ENCODE assay signal across 8 cellular contexts in the genomic region with DNA sequence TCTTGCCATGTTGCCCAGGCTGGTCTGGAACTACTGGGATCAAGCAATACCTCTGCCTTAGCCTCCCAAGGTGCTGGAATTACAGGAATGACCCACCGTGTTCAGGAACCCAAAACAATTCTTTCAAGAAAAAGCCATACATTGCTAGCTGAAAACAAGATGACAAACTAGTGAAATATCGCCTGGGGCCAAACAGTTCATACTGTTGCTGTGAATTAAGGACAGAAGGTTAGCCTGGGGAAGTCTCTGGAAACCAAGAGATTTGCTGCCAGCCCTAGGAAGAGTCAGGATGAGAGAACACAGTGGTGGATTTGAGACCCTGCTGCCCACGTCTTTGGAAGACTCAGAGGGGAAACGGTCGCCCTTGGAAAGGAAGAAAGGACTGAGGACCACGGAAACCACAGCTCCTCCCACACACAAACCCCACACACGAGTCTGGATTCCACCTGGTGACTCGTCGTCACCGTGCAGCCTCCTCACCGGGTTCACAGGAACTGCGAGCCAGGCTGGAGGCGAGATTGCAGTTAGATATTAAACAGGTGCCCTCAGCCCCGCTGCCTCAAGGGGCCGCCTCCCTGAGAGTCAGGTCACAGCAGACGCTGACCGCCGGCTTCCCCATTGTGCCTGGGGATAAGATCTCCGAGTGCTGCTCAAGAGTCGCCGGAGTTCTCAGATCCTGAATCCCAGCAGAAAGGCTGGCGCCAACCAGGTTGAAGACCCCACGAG. TPM values are rescaled to one million over a fixed set of nuclear protein-coding genes. Genes with fewer than 3 reads are reported as not detected.
A peak's percentile ranks its signal among the peaks of the same experiment; 100 is the strongest.
DNase-seq lines count a peak whose midpoint lies in the region; ATAC-seq, FAIRE-seq and TF ChIP-seq lines count a peak whose summit lies in the region.
"Not testable (repeated sequence)": the region's sequence is repeated elsewhere in the genome, so short reads cannot be mapped to it uniquely, and the experiment has no call there.

No MANE protein-coding gene starts in this region.

- not testable (repeated sequence) for H2AFZ ChIP-seq in HepG2 (ENCODE audit: low read length)

- TF ChIP-seq CTCF in A549 (IDR thresholded peaks at IDR 0.05); HepG2 (CRISPR knock-in tag; IDR thresholded peaks at IDR 0.05); spleen (IDR thresholded peaks at IDR 0.05 in 8 of 11, conservative IDR thresholded peaks at IDR 0.05 in 3 of 11): not testable (repeated sequence)

- peaks cover 44% of the 10 kb centered on the region for H3K79me2 ChIP-seq in HepG2 (ENCODE audit: insufficient read depth, low read length)

- ATAC-seq in A549 (peak; percentile 44 to 49; a peak in 5 of 6 replicates), GM18907 (IDR thresholded peaks at IDR 0.05; ENCODE audit: unreplicated experiment) (peak; percentile 43), HG03354 (IDR thresholded peaks at IDR 0.05; ENCODE audit: poor library complexity, severe bottlenecking, unreplicated experiment) (peak; percentile 47), HepG2 (peak; percentile 79)

- not testable (repeated sequence) for DNase-seq in A549 (ENCODE audit: low read depth in 1 of 2, low spot score in 1 of 2)
- DNase-seq in OCI-M2 (lab: John Stamatoyannopoulos, UW; ENCODE audit: unreplicated experiment), result peak; percentile 64
- peak; percentile 4 for DNase-seq in activated T-cell treated with anti-CD3 and anti-CD28 coated beads for 1 hour (ENCODE audit: low read depth)
- peak; percentile 12 for DNase-seq in effector CD8-positive, alpha-beta T cell (lab: John Stamatoyannopoulos, UW)
- peak; percentile 19 for DNase-seq in HepG2 (ENCODE audit: low spot score)
- peak; percentile 78 for DNase-seq in spleen

- not testable (repeated sequence) for H3K9me3 ChIP-seq in A549; HepG2 (ENCODE audit: low read length)
- H3K9me3 ChIP-seq in spleen, result peaks cover 0 to 21% (median 12%) of the 10 kb centered on the region in 8 donors

- intact Hi-C loops in HepG2 (cut with micrococcal nuclease; ENCODE audit: unreplicated experiment), result loop anchor here (2.0 to 5.0 kb wide), 3 partner anchors 39 to 112 kb away; partner anchors contain the start of genes ZNF564, ZNF709 and ZNF799
- intact Hi-C loops in spleen (cut with DNase I; ENCODE audit: low total_unique reads), result not testable (repeated sequence)

- H3K27ac ChIP-seq in A549 (peak overlapping the region; percentile 61 to 84), HepG2 (ENCODE audit: extremely low read length, insufficient read depth, low read length) (peak overlapping the region; percentile 97), spleen (peak overlapping the region in 5 of 8 donors; percentile 78 to 90 (median 84))

- WGBS in A549 (ENCODE audit: missing lambda C conversion rate), result 25% methylated on average over 6 of the region's 23 CpGs
- whole genome bisulfite sequencing in HepG2 (ENCODE audit: low lambda C conversion rate), result under 1% methylated on average over 8 of the region's 23 CpGs
- 2 to 5% (median 3%) methylated on average over 5 to 23 of the region's 23 CpGs for WGBS in spleen, 5 donors

- not testable (repeated sequence) for TF ChIP-seq POLR2A in A549 (IDR thresholded peaks at IDR 0.05; ENCODE audit: low read length); spleen (IDR thresholded peaks at IDR 0.05)
- peak; percentile 46 to 63; a peak in 3 of 4 replicates for TF ChIP-seq POLR2A in HepG2 (IDR thresholded peaks at IDR 0.05; ENCODE audit: insufficient read depth in 1 of 2, low read depth in 2 of 2, low read length in 2 of 2)

- not testable (repeated sequence) for H3K4me1 ChIP-seq in A549
- H3K4me1 ChIP-seq in HepG2 (ENCODE audit: insufficient read depth, low read length) (peaks cover 35% of the 10 kb centered on the region), spleen (peaks cover 0 to 17% (median 3%) of the 10 kb centered on the region in 6 donors)

- H4K20me1 ChIP-seq in HepG2 (ENCODE audit: insufficient read depth, low read length), result not testable (repeated sequence)

- FAIRE-seq in A549 (lab: Jason Lieb, UNC), result not testable (repeated sequence)
- peak; percentile 60 for FAIRE-seq in HepG2 (lab: Jason Lieb, UNC)

- not testable (repeated sequence) for TF ChIP-seq EP300 in A549 (IDR thresholded peaks at IDR 0.05); HepG2 (IDR thresholded peaks at IDR 0.05; ENCODE audit: low read depth in 2 of 2, low read length in 2 of 2); HepG2 (CRISPR knock-in tag; IDR thresholded peaks at IDR 0.05; ENCODE audit: borderline replicate concordance)

- in situ Hi-C loops in HepG2 (cut with HindIII; ENCODE audit: extremely low pct_ligation_motif_present, low pct_unique_long_range_greater_than_20kb), result loop anchor here (5.0 kb wide), 1 partner anchor 42 kb away; the partner anchor contains the start of gene ZNF709

- BruUV-seq in HepG2 (replicated peaks; lab: Mats Ljungman, UMichigan), result TSS peak; percentile 42

- POLR2A ChIA-PET in A549 (lab: Yijun Ruan, JAX), result not testable (repeated sequence)
- POLR2A ChIA-PET in HepG2 (lab: Yijun Ruan, JAX), result interaction anchor here (1.5 to 2.0 kb wide), 3 partner anchors 39 to 146 kb away, joined by 7 to 9 read pairs (median 8); partner anchors contain the start of gene ZNF799

- peak overlapping the region; percentile 75 for H3K4me2 ChIP-seq in A549
- peak overlapping the region; percentile 84 for H3K4me2 ChIP-seq in HepG2 (ENCODE audit: low read depth, low read length)

- peak overlapping the region; percentile 92 for H3K9ac ChIP-seq in HepG2 (ENCODE audit: insufficient read depth, low read depth, low read length)

- H3K36me3 ChIP-seq in HepG2 (replicated peaks in 1 of 2; ENCODE audit: control insufficient read depth in 1 of 2, insufficient read depth in 2 of 2, low read length in 2 of 2); spleen: not testable (repeated sequence)

- H3K4me3 ChIP-seq in A549 (peak overlapping the region; percentile 60), HepG2 (replicated peaks in 1 of 3; ENCODE audit: insufficient read depth in 1 of 3, low read depth in 2 of 3, low read length in 3 of 3) (peak overlapping the region; percentile 72 to 96 (median 83)), spleen (peak overlapping the region; percentile 64 to 93 (median 76))

- TF ChIP-seq RAD21 in A549 (conservative IDR thresholded peaks at IDR 0.05 in 1 of 2, IDR thresholded peaks at IDR 0.05 in 1 of 2); HepG2 (CRISPR knock-in tag; IDR thresholded peaks at IDR 0.05): not testable (repeated sequence)

- H3K27me3 ChIP-seq in HepG2 (ENCODE audit: control insufficient read depth in 1 of 2, insufficient read depth in 2 of 2, low read length in 2 of 2); spleen (replicated peaks in 1 of 7): not testable (repeated sequence)

- CTCF ChIA-PET in A549 (lab: Yijun Ruan, JAX); HepG2 (lab: Yijun Ruan, JAX; ENCODE audit: low intra/inter-chr PET ratio, low total read pairs): not testable (repeated sequence)

RNA-seq across cellular contexts. Expression of gene ZNF443, which starts 1.0 kb away (rescaled TPM):
- polyA plus RNA-seq in A549 (2011; rRNA removed), result 1.0 and 1.1 TPM in 2 replicates
- 0.19 and 0.30 TPM in 2 replicates for polyA plus RNA-seq in A549 (2012; cell fraction: cytosol; rRNA removed)
- polyA plus RNA-seq in A549 (2012; cell fraction: nucleus; rRNA removed), result 0.23 and 0.34 TPM in 2 replicates
- polyA plus RNA-seq in A549 (2017; fragmentation: RNase III; extraction: RNeasy Plus Mini Kit Qiagen cat#74134 plus additional on column Dnase treatment), result 1.0 to 1.1 TPM (median 1.1 TPM) in 3 replicates
- 0.88 and 0.99 TPM in 2 replicates for polyA minus RNA-seq in A549 (2011; rRNA and poly(A)+ RNA removed)
- 19.0 and 24.2 TPM in 2 replicates for total RNA-seq in HepG2 (2016; rRNA removed; fragmentation: Illumina TruSeq; extraction: Trizol)
- 4.8 and 6.3 TPM in 2 replicates for total RNA-seq in HepG2 (2016; cell fraction: cytosol; rRNA removed; fragmentation: Illumina TruSeq; extraction: Trizol; ENCODE audit: low read depth)
- 17.4 and 23.5 TPM in 2 replicates for total RNA-seq in HepG2 (2016; cell fraction: insoluble cytoplasmic fraction; rRNA removed; fragmentation: Illumina TruSeq; extraction: Trizol)
- total RNA-seq in HepG2 (2016; cell fraction: membrane; rRNA removed; fragmentation: Illumina TruSeq; extraction: Trizol), result 9.2 and 13.1 TPM in 2 replicates
- 25.0 and 27.8 TPM in 2 replicates for total RNA-seq in HepG2 (2016; cell fraction: nucleus; rRNA removed; fragmentation: Illumina TruSeq; extraction: Trizol)
- polyA plus RNA-seq in HepG2 (2011; rRNA removed), result 3.5 and 3.6 TPM in 2 replicates
- 1.0 and 1.7 TPM in 2 replicates for polyA plus RNA-seq in HepG2 (2011; cell fraction: cytosol; rRNA removed)
- 2.7 and 4.0 TPM in 2 replicates for polyA plus RNA-seq in HepG2 (2011; cell fraction: nucleus; rRNA removed)
- 3.4 and 5.1 TPM in 2 replicates for polyA plus RNA-seq in HepG2 (2012)
- polyA plus RNA-seq in HepG2 (2016; cell fraction: cytosol; fragmentation: Illumina TruSeq; extraction: Trizol; ENCODE audit: low read depth), result 0.33 and 0.42 TPM in 2 replicates
- 6.6 and 7.5 TPM in 2 replicates for polyA plus RNA-seq in HepG2 (2016; cell fraction: insoluble cytoplasmic fraction; fragmentation: Illumina TruSeq; extraction: Trizol; ENCODE audit: low read depth)
- polyA plus RNA-seq in HepG2 (2016; cell fraction: membrane; fragmentation: Illumina TruSeq; extraction: Trizol; ENCODE audit: low read depth), result 1.00 and 1.1 TPM in 2 replicates
- polyA plus RNA-seq in HepG2 (2016; cell fraction: nucleus; fragmentation: Illumina TruSeq; extraction: Trizol; ENCODE audit: insufficient read depth, low read depth), result 10.6 and 10.7 TPM in 2 replicates
- 0.87 and 3.0 TPM in 2 replicates for polyA minus RNA-seq in HepG2 (2011; rRNA and poly(A)+ RNA removed; ENCODE audit: low replicate concordance)
- 6.1 and 6.2 TPM in 2 replicates for polyA minus RNA-seq in HepG2 (2011; cell fraction: cytosol; rRNA and poly(A)+ RNA removed)
- polyA minus RNA-seq in HepG2 (2011; cell fraction: nucleus; rRNA and poly(A)+ RNA removed), result 30.6 and 31.3 TPM in 2 replicates
- 1 to 10 TPM; 2.7 to 9.7 (median 4.5) TPM for total RNA-seq in spleen
- polyA plus RNA-seq in spleen, result 1 to 10 TPM; 1.4 to 2.0 (median 1.9) TPM

RNA-seq across cellular contexts. Expression of gene ZNF799, which starts 38.8 kb away (rescaled TPM):
- polyA plus RNA-seq in A549 (2011; rRNA removed) (2.4 and 2.7 TPM in 2 replicates), A549 (2017; fragmentation: RNase III; extraction: RNeasy Plus Mini Kit Qiagen cat#74134 plus additional on column Dnase treatment) (1.7 TPM in 3 replicates), HepG2 (2011; rRNA removed) (4.7 and 7.7 TPM in 2 replicates), spleen (1 to 10 TPM; 3.2 to 4.4 (median 4.0) TPM)
- polyA plus RNA-seq in A549 (2012; cell fraction: cytosol; rRNA removed), result 0.65 and 0.74 TPM in 2 replicates
- 0.64 and 0.75 TPM in 2 replicates for polyA plus RNA-seq in A549 (2012; cell fraction: nucleus; rRNA removed)
- 1.8 TPM in 2 replicates for polyA minus RNA-seq in A549 (2011; rRNA and poly(A)+ RNA removed)
- total RNA-seq in HepG2 (2016; rRNA removed; fragmentation: Illumina TruSeq; extraction: Trizol) (17.9 and 27.0 TPM in 2 replicates), spleen (10 to 100 TPM in 1 of 7 donors, 1 to 10 TPM in 6; 6.3 to 12.8 (median 7.6) TPM)
- 4.5 and 5.5 TPM in 2 replicates for total RNA-seq in HepG2 (2016; cell fraction: cytosol; rRNA removed; fragmentation: Illumina TruSeq; extraction: Trizol; ENCODE audit: low read depth)
- 17.8 and 28.0 TPM in 2 replicates for total RNA-seq in HepG2 (2016; cell fraction: insoluble cytoplasmic fraction; rRNA removed; fragmentation: Illumina TruSeq; extraction: Trizol)
- 10.2 and 12.9 TPM in 2 replicates for total RNA-seq in HepG2 (2016; cell fraction: membrane; rRNA removed; fragmentation: Illumina TruSeq; extraction: Trizol)
- total RNA-seq in HepG2 (2016; cell fraction: nucleus; rRNA removed; fragmentation: Illumina TruSeq; extraction: Trizol), result 17.5 and 19.9 TPM in 2 replicates
- 2.5 and 3.3 TPM in 2 replicates for polyA plus RNA-seq in HepG2 (2011; cell fraction: cytosol; rRNA removed)
- 4.9 and 6.2 TPM in 2 replicates for polyA plus RNA-seq in HepG2 (2011; cell fraction: nucleus; rRNA removed)
- polyA plus RNA-seq in HepG2 (2012), result 5.2 and 5.9 TPM in 2 replicates
- polyA plus RNA-seq in HepG2 (2016; cell fraction: cytosol; fragmentation: Illumina TruSeq; extraction: Trizol; ENCODE audit: low read depth), result 0.52 and 0.70 TPM in 2 replicates
- 13.3 and 14.1 TPM in 2 replicates for polyA plus RNA-seq in HepG2 (2016; cell fraction: insoluble cytoplasmic fraction; fragmentation: Illumina TruSeq; extraction: Trizol; ENCODE audit: low read depth)
- 1.5 and 1.7 TPM in 2 replicates for polyA plus RNA-seq in HepG2 (2016; cell fraction: membrane; fragmentation: Illumina TruSeq; extraction: Trizol; ENCODE audit: low read depth)
- polyA plus RNA-seq in HepG2 (2016; cell fraction: nucleus; fragmentation: Illumina TruSeq; extraction: Trizol; ENCODE audit: insufficient read depth, low read depth), result 17.2 and 18.4 TPM in 2 replicates
- polyA minus RNA-seq in HepG2 (2011; rRNA and poly(A)+ RNA removed; ENCODE audit: low replicate concordance), result 1.4 and 4.5 TPM in 2 replicates
- polyA minus RNA-seq in HepG2 (2011; cell fraction: cytosol; rRNA and poly(A)+ RNA removed), result 6.2 and 6.7 TPM in 2 replicates
- 22.3 and 26.4 TPM in 2 replicates for polyA minus RNA-seq in HepG2 (2011; cell fraction: nucleus; rRNA and poly(A)+ RNA removed)

RNA-seq across cellular contexts. Expression of gene ZNF709, which starts 44.8 kb away (rescaled TPM):
- polyA plus RNA-seq in A549 (2011; rRNA removed) (0.01 TPM in 1 of 2 replicates, not detected in the other), A549 (2017; fragmentation: RNase III; extraction: RNeasy Plus Mini Kit Qiagen cat#74134 plus additional on column Dnase treatment) (0.04 to 0.10 TPM in 2 of 3 replicates, not detected in the other), HepG2 (2011; rRNA removed) (1.0 and 1.5 TPM in 2 replicates), spleen (1 to 10 TPM; 1.1 to 1.4 (median 1.3) TPM)
- polyA plus RNA-seq in A549 (2012; cell fraction: cytosol; rRNA removed), result not detected in 2 replicates
- polyA plus RNA-seq in A549 (2012; cell fraction: nucleus; rRNA removed), result not detected in 2 replicates
- polyA minus RNA-seq in A549 (2011; rRNA and poly(A)+ RNA removed), result not detected in 2 replicates
- total RNA-seq in HepG2 (2016; rRNA removed; fragmentation: Illumina TruSeq; extraction: Trizol) (3.9 and 4.7 TPM in 2 replicates), spleen (1 to 10 TPM; 3.9 to 6.8 (median 4.2) TPM)
- total RNA-seq in HepG2 (2016; cell fraction: cytosol; rRNA removed; fragmentation: Illumina TruSeq; extraction: Trizol; ENCODE audit: low read depth), result 0.61 and 0.79 TPM in 2 replicates
- total RNA-seq in HepG2 (2016; cell fraction: insoluble cytoplasmic fraction; rRNA removed; fragmentation: Illumina TruSeq; extraction: Trizol), result 3.7 and 4.7 TPM in 2 replicates
- 1.3 and 1.5 TPM in 2 replicates for total RNA-seq in HepG2 (2016; cell fraction: membrane; rRNA removed; fragmentation: Illumina TruSeq; extraction: Trizol)
- total RNA-seq in HepG2 (2016; cell fraction: nucleus; rRNA removed; fragmentation: Illumina TruSeq; extraction: Trizol), result 2.9 and 3.6 TPM in 2 replicates
- polyA plus RNA-seq in HepG2 (2011; cell fraction: cytosol; rRNA removed), result 0.43 and 0.69 TPM in 2 replicates
- 1.2 and 1.3 TPM in 2 replicates for polyA plus RNA-seq in HepG2 (2011; cell fraction: nucleus; rRNA removed)
- polyA plus RNA-seq in HepG2 (2012), result 0.68 and 1.7 TPM in 2 replicates
- 0.11 and 0.15 TPM in 2 replicates for polyA plus RNA-seq in HepG2 (2016; cell fraction: cytosol; fragmentation: Illumina TruSeq; extraction: Trizol; ENCODE audit: low read depth)
- 1.2 and 1.4 TPM in 2 replicates for polyA plus RNA-seq in HepG2 (2016; cell fraction: insoluble cytoplasmic fraction; fragmentation: Illumina TruSeq; extraction: Trizol; ENCODE audit: low read depth)
- 0.33 and 0.42 TPM in 2 replicates for polyA plus RNA-seq in HepG2 (2016; cell fraction: membrane; fragmentation: Illumina TruSeq; extraction: Trizol; ENCODE audit: low read depth)
- 2.4 and 3.6 TPM in 2 replicates for polyA plus RNA-seq in HepG2 (2016; cell fraction: nucleus; fragmentation: Illumina TruSeq; extraction: Trizol; ENCODE audit: insufficient read depth, low read depth)
- polyA minus RNA-seq in HepG2 (2011; rRNA and poly(A)+ RNA removed; ENCODE audit: low replicate concordance), result 2.2 TPM in 1 of 2 replicates, not detected in the other
- polyA minus RNA-seq in HepG2 (2011; cell fraction: cytosol; rRNA and poly(A)+ RNA removed), result 1.8 and 2.0 TPM in 2 replicates
- 6.6 and 6.8 TPM in 2 replicates for polyA minus RNA-seq in HepG2 (2011; cell fraction: nucleus; rRNA and poly(A)+ RNA removed)
